10 cellular contexts compared by ENCODE assay signal in genomic region chr5:127820910-127821553, GRCh38.
DNase-seq lines count a peak whose midpoint lies in the region; ATAC-seq and TF ChIP-seq lines count a peak whose summit lies in the region.
"Had no signal": no experiment of that assay in that cellular context is flagged by ENCODE, and none has a peak within 500 bp of the region (broad histone marks: within the 10 kb centered on the region; RNA-seq: fewer than 3 reads in every experiment).

No MANE protein-coding gene starts in this region.

- H3K4me1 ChIP-seq in heart right ventricle, result no peaks in the 10 kb centered on the region

- TF ChIP-seq CTCF in fibroblast of mammary gland (conservative IDR thresholded peaks at IDR 0.05; ENCODE audit: control insufficient read depth, insufficient read depth, low read depth, low read length), result no peak
- no peak for TF ChIP-seq CTCF in heart right ventricle (IDR thresholded peaks at IDR 0.05)

- intact Hi-C loops in heart right ventricle (cut with DNase I), result no loop called here

- DNase-seq in EL, result peak; percentile 79
- peak; percentile 74 for DNase-seq in fibroblast of mammary gland (ENCODE audit: low read depth)
- no peak for DNase-seq in NCI-H2081 treated with DMSO at 0.1 percent for 48 hours (lab: John Stamatoyannopoulos, UW)
- no peak for DNase-seq in DMS153 (lab: John Stamatoyannopoulos, UW)
- no peak for DNase-seq in stimulated activated CD4-positive, alpha-beta T cell treated with anti-CD3 and anti-CD28 coated beads, Interleukin-4, amount 100 ng/mL, for 4 hours
- no peak for DNase-seq in heart right ventricle
- DNase-seq: amygdala, COR-L47 had no signal

- H3K36me3 ChIP-seq in heart right ventricle, result no peaks in the 10 kb centered on the region

- H3K9me3 ChIP-seq in heart right ventricle, result no peaks in the 10 kb centered on the region

- H3K27ac ChIP-seq in heart right ventricle, result no peak overlapping the region

- peak; percentile 74 for ATAC-seq in GM21515 (IDR thresholded peaks at IDR 0.05; ENCODE audit: unreplicated experiment)
- ATAC-seq in HG03378 (IDR thresholded peaks at IDR 0.05; ENCODE audit: unreplicated experiment), result peak; percentile 99
- no peak for ATAC-seq in heart right ventricle

- WGBS in heart right ventricle, 2 donors, result 87 to 98% methylated on average over 2 of the region's 2 CpGs

- H3K4me3 ChIP-seq in fibroblast of mammary gland (ENCODE audit: control insufficient read depth, low read depth, low read length) (no peak overlapping the region), heart right ventricle (no peak overlapping the region)

- no peaks in the 10 kb centered on the region for H3K27me3 ChIP-seq in heart right ventricle

Comparison
In these comparisons a context has a peak if more than half of its experiments do, and no peak if none do; other contexts are left out.
1. DNase-seq: peak in EL (single experiment) and fibroblast of mammary gland (single experiment); none in NCI-H2081 treated with DMSO at 0.1 percent for 48 hours (single experiment), DMS153 (single experiment), stimulated activated CD4-positive, alpha-beta T cell treated with anti-CD3 and anti-CD28 coated beads, Interleukin-4, amount 100 ng/mL, for 4 hours (0 of 2) and heart right ventricle (0 of 2).
2. ATAC-seq: peak in GM21515 (single experiment) and HG03378 (single experiment); none in heart right ventricle (0 of 8).